Comparison of ENCODE assay signal across 25 cellular contexts in genomic region chr1:192977089-192977706, GRCh38.
A peak's percentile ranks its signal among the peaks of the same experiment; 100 is the strongest.
DNase-seq lines count a peak whose midpoint lies in the region; ATAC-seq and TF ChIP-seq lines count a peak whose summit lies in the region.
"Had no signal": no experiment of that assay in that cellular context is flagged by ENCODE, and none has a peak within 500 bp of the region (broad histone marks: within the 10 kb centered on the region; RNA-seq: fewer than 3 reads in every experiment).

No MANE protein-coding gene starts in this region.

- peak overlapping the region; percentile 73 for H3K4me2 ChIP-seq in HCT116 (ENCODE audit: low read length)
- H3K4me2 ChIP-seq: PC-9 had no signal

- H3K4me3 ChIP-seq in HCT116 (replicated peaks in 1 of 2; ENCODE audit: low read depth in 1 of 2, low read length in 2 of 2) (no peak overlapping the region), HUES48 (ENCODE audit: low read depth, low read length) (no peak overlapping the region), WERI-Rb-1 (ENCODE audit: low read depth, low read length) (no peak overlapping the region), upper lobe of right lung (no peak overlapping the region)
- H3K4me3 ChIP-seq: adrenal gland, body of pancreas, GM23248, pancreas, PC-9 had no signal

- peaks cover 7% of the 10 kb centered on the region for H3K79me2 ChIP-seq in HCT116 (ENCODE audit: insufficient read depth, low read length)

- H3K27ac ChIP-seq in HCT116 (ENCODE audit: low read depth, low read length) (peak overlapping the region; percentile 90), HUES48 (ENCODE audit: low read depth, low read length) (peak overlapping the region; percentile 20), WERI-Rb-1 (peak overlapping the region; percentile 22), upper lobe of right lung (no peak overlapping the region)
- H3K27ac ChIP-seq: adrenal gland, body of pancreas, GM23248, pancreas, PC-9 had no signal

- no peaks in the 10 kb centered on the region for H4K20me1 ChIP-seq in HCT116 (ENCODE audit: insufficient read depth)

- RAD21 ChIA-PET in HCT116 (lab: Charles Lee; ENCODE audit: low non-redundant PET in 1 of 2, low total read pairs in 2 of 2, uncharacterized antibody in 2 of 2, unreplicated experiment in 2 of 2) = no interaction called here

- H2AFZ ChIP-seq in HCT116 (ENCODE audit: low read depth, low read length, poor library complexity, severe bottlenecking) = no peak overlapping the region
- H2AFZ ChIP-seq: GM23248, PC-9 had no signal

- CTCF ChIA-PET in HCT116 (lab: Charles Lee) = interaction anchor here (1.6 kb wide), 1 partner anchor 42 kb away, joined by 3 read pairs; no protein-coding TSS in a partner anchor

- H3K36me3 ChIP-seq in HCT116 (ENCODE audit: control insufficient read depth in 1 of 2, insufficient read depth in 2 of 2, low read length in 2 of 2) (no peaks in the 10 kb centered on the region), HUES48 (ENCODE audit: control insufficient read depth, insufficient read depth, low read length) (no peaks in the 10 kb centered on the region), WERI-Rb-1 (no peaks in the 10 kb centered on the region), upper lobe of right lung (no peaks in the 10 kb centered on the region)
- H3K36me3 ChIP-seq: adrenal gland, pancreas had no signal

- 0 out of 2 replicates have a peak overlapping the region, but pooled peaks have one; percentile 54 for H3K9ac ChIP-seq in HCT116 (ENCODE audit: low read length)
- H3K9ac ChIP-seq in HUES48 (ENCODE audit: low read depth, low read length) = no peak overlapping the region
- H3K9ac ChIP-seq: GM23248 had no signal

- H3K9me3 ChIP-seq in HCT116 (ENCODE audit: control insufficient read depth in 1 of 2, insufficient read depth in 1 of 2, low read depth in 1 of 2, low read length in 2 of 2) (no peaks in the 10 kb centered on the region), HUES48 (ENCODE audit: control insufficient read depth, insufficient read depth, low read length) (no peaks in the 10 kb centered on the region; the same call in 1 of the 2 replicates), WERI-Rb-1 (ENCODE audit: severe bottlenecking) (no peaks in the 10 kb centered on the region), upper lobe of right lung (no peaks in the 10 kb centered on the region)
- H3K9me3 ChIP-seq: adrenal gland, body of pancreas, pancreas had no signal

- no peak for TF ChIP-seq POLR2A in HCT116 (IDR thresholded peaks at IDR 0.05; ENCODE audit: borderline replicate concordance, extremely low read depth, insufficient read depth, insufficient read length)

- H3K4me1 ChIP-seq in HCT116 (ENCODE audit: control insufficient read depth in 1 of 2, insufficient read depth in 2 of 2, low read length in 2 of 2) (peaks cover 83 to 98% of the 10 kb centered on the region in 2 experiments), HUES48 (ENCODE audit: control insufficient read depth, insufficient read depth, low read length) (peaks cover 10% of the 10 kb centered on the region; the same call in 1 of the 2 replicates), upper lobe of right lung (no peaks in the 10 kb centered on the region)
- H3K4me1 ChIP-seq: adrenal gland had no signal

- no peak for TF ChIP-seq CTCF in HCT116 (IDR thresholded peaks at IDR 0.05 in 2 of 3, conservative IDR thresholded peaks at IDR 0.05 in 1 of 3; ENCODE audit: borderline replicate concordance in 1 of 3, insufficient read depth in 1 of 3, low read depth in 2 of 3, low read length in 2 of 3)
- TF ChIP-seq CTCF in WERI-Rb-1 (IDR thresholded peaks at IDR 0.05; ENCODE audit: low read depth, low read length) = no peak
- TF ChIP-seq CTCF in upper lobe of right lung (IDR thresholded peaks at IDR 0.05) = no peak

- H3K27me3 ChIP-seq in HCT116 (ENCODE audit: insufficient read depth, low read length) (no peaks in the 10 kb centered on the region), HUES48 (ENCODE audit: control insufficient read depth, insufficient read depth, low read length) (no peaks in the 10 kb centered on the region), WERI-Rb-1 (ENCODE audit: insufficient read depth, low read depth, severe bottlenecking) (no peaks in the 10 kb centered on the region), upper lobe of right lung (no peaks in the 10 kb centered on the region)
- H3K27me3 ChIP-seq: adrenal gland, body of pancreas, pancreas had no signal

- DNase-seq in HCT116 (ENCODE audit: low read depth, low spot score) (no peak), NCI-H524 treated with DMSO at 0.1 percent for 48 hours (lab: John Stamatoyannopoulos, UW) (peak; percentile 15), WERI-Rb-1 (peak; percentile 73), upper lobe of right lung (no peak), HuH-7 (ENCODE audit: low spot score) (no peak)
- DNase-seq: activated CD4-positive, alpha-beta T cell treated with anti-CD3 and anti-CD28 coated beads for 4 hours; activated naive CD4-positive, alpha-beta T cell treated with anti-CD3 and anti-CD28 coated beads, Interleukin-2, amount 10 ng/mL, durations not matched to agents 7 days and 5 days; adrenal gland; body of pancreas; C1 segment of cervical spinal cord; COR-L47; DMS79 treated with DMSO at 0.1 percent for 48 hours; GDM1; glutamatergic neuron; GM23248; NCI-H1694; NCI-H2171 treated with DMSO at 0.1 percent for 48 hours; nephron progenitor cell; pancreas; PC-9; stimulated activated naive CD4-positive, alpha-beta T cell; T-helper 17 cell had no signal

- TF ChIP-seq RAD21 in HCT116 (IDR thresholded peaks at IDR 0.05; ENCODE audit: low read depth) = no peak

- no peak for ATAC-seq in HCT116
- ATAC-seq in upper lobe of right lung = no peak
- ATAC-seq in GM18519 (IDR thresholded peaks at IDR 0.05; ENCODE audit: low FRiP score, unreplicated experiment) = no peak
- ATAC-seq: body of pancreas, left lobe of liver, pancreas, T-helper 17 cell had no signal

- POLR2A ChIA-PET in HCT116 (lab: Charles Lee) = no interaction called here

- intact Hi-C loops in HCT116 (cut with micrococcal nuclease) (no loop called here), upper lobe of right lung (cut with DNase I) (no loop called here)

- BruUV-seq in HCT116 (replicated peaks; lab: Mats Ljungman, UMichigan) = no TSS peak

- no peaks in the 10 kb centered on the region for H3K9me2 ChIP-seq in HCT116 (ENCODE audit: insufficient read depth)

TF ChIP-seq in HCT116, 20 proteins besides CTCF, POLR2A, EP300 and RAD21:
- TF ChIP-seq, protein P1, sequence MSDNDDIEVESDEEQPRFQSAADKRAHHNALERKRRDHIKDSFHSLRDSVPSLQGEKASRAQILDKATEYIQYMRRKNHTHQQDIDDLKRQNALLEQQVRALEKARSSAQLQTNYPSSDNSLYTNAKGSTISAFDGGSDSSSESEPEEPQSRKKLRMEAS (IDR thresholded peaks at IDR 0.05) = no peak
- TF ChIP-seq ZFX (IDR thresholded peaks at IDR 0.05) (no peak), EGR1 (IDR thresholded peaks at IDR 0.05; ENCODE audit: low read depth) (no peak), SRF (IDR thresholded peaks at IDR 0.05; ENCODE audit: low read depth) (no peak)

Comparison
In these comparisons a context has a peak if more than half of its experiments do, and no peak if none do; other contexts are left out.
1. DNase-seq: peak in NCI-H524 treated with DMSO at 0.1 percent for 48 hours (single experiment) and WERI-Rb-1 (single experiment); none in HCT116 (single experiment), upper lobe of right lung (single experiment) and HuH-7 (single experiment).